ENCODE assay signal across 28 cellular contexts in genomic region chr10:5935628-5936027, GRCh38.
"Had no signal": no experiment of that assay in that cellular context is flagged by ENCODE, and none has a peak within 500 bp of the region (broad histone marks: within the 10 kb centered on the region; RNA-seq: fewer than 3 reads in every experiment).

No MANE protein-coding gene starts in this region.

- H3K27ac ChIP-seq: KMS-11, SJSA1 had no signal

- ATAC-seq: activated CD8-positive, alpha-beta T cell treated with anti-CD3 and anti-CD28 coated beads for 36 hours; activated naive CD8-positive, alpha-beta T cell treated with anti-CD3 and anti-CD28 coated beads, Interleukin-2, amount 50 U/mL, for 24 hours; Panc1 had no signal

- H3K27me3 ChIP-seq: SJSA1 had no signal

- H3K4me3 ChIP-seq: SJSA1 had no signal

- H3K27ac Mint-ChIP-seq: activated CD4-positive, alpha-beta T cell treated with anti-CD3 and anti-CD28 coated beads, Interleukin-2, amount 10 ng/mL, durations not matched to agents 24 days and 14 days; activated CD8-positive, alpha-beta T cell treated with anti-CD3 and anti-CD28 coated beads for 36 hours; activated naive CD8-positive, alpha-beta T cell treated with anti-CD3 and anti-CD28 coated beads, Interleukin-2, amount 50 U/mL, for 24 hours; activated T-helper 2 cell treated with anti-CD3 and anti-CD28 coated beads, Interferon-gamma antibody, Interleukin-2, Interleukin-4, amounts not matched to agents 10 μg/mL and 5 μg/mL and 100 μg/mL, durations not matched to agents 14 hours and 24 hours and 36 hours; brain; T-helper 1 cell treated with Interleukin-12 subunit alpha and Interleukin-12 subunit beta and Interleukin-4 antibody, amounts not matched to agents 30 μg/mL and 1 μg/mL, for 36 hours; T-helper 2 cell treated with Interferon-gamma antibody and Interleukin-4, amounts not matched to agents 5 μg/mL and 100 μg/mL, for 36 hours had no signal

- FAIRE-seq: TTC549 had no signal

- H3K9me3 Mint-ChIP-seq: activated CD4-positive, alpha-beta T cell treated with anti-CD3 and anti-CD28 coated beads, Interleukin-2, amount 10 ng/mL, durations not matched to agents 24 days and 14 days; activated CD8-positive, alpha-beta T cell treated with anti-CD3 and anti-CD28 coated beads for 36 hours; activated naive CD8-positive, alpha-beta T cell treated with anti-CD3 and anti-CD28 coated beads, Interleukin-2, amount 50 U/mL, for 24 hours; activated T-helper 2 cell treated with anti-CD3 and anti-CD28 coated beads, Interferon-gamma antibody, Interleukin-2, Interleukin-4, amounts not matched to agents 10 μg/mL and 5 μg/mL and 100 μg/mL, durations not matched to agents 14 hours and 24 hours and 36 hours; T-helper 1 cell treated with Interleukin-12 subunit alpha and Interleukin-12 subunit beta and Interleukin-4 antibody, amounts not matched to agents 30 μg/mL and 1 μg/mL, for 36 hours; T-helper 2 cell treated with Interferon-gamma antibody and Interleukin-4, amounts not matched to agents 5 μg/mL and 100 μg/mL, for 36 hours had no signal

- DNase-seq: activated CD4-positive, alpha-beta T cell treated with anti-CD3 and anti-CD28 coated beads, Interleukin-2, amount 10 ng/mL, durations not matched to agents 24 days and 14 days; activated CD4-positive, alpha-beta T cell treated with anti-CD3 and anti-CD28 coated beads, Interleukin-2, amount 50 U/mL, for 4 hours; activated CD8-positive, alpha-beta T cell treated with anti-CD3 and anti-CD28 coated beads for 36 hours; activated gamma-delta T cell; activated naive CD4-positive, alpha-beta T cell treated with Interleukin-2 at 50 U/mL for 16 hours; activated naive CD8-positive, alpha-beta T cell treated with anti-CD3 and anti-CD28 coated beads, Interleukin-2, amount 50 U/mL, for 24 hours; activated T-cell treated with anti-CD3 and anti-CD28 coated beads, Interleukin-2, amount 50 U/mL, for 1 hour; anterior cingulate cortex; MM.1S; MV-4-11; NCI-H1105; NCI-H1417 treated with DMSO at 0.1 percent for 48 hours; NCI-H187 treated with DMSO at 0.1 percent for 48 hours; NCI-H2081; NCI-H2171 treated with DMSO at 0.1 percent for 48 hours; NCI-H2227 treated with DMSO at 0.1 percent for 48 hours; NCI-H446 treated with DMSO at 0.1 percent for 48 hours; NCI-H524 treated with DMSO at 0.1 percent for 48 hours; SHP77 treated with DMSO at 0.1 percent for 48 hours; SK-N-SH had no signal

- H3K4me2 ChIP-seq: KMS-11, SK-N-SH had no signal

- H3K4me1 ChIP-seq: SJSA1 had no signal

- H3K9ac ChIP-seq: KMS-11, SK-N-SH had no signal

- H3K9me3 ChIP-seq: SJSA1, SK-N-SH had no signal
